Comparison of ENCODE assay signal across 8 cellular contexts in genomic region chr3:133574260-133574881, GRCh38. TPM values are rescaled to one million over a fixed set of nuclear protein-coding genes. Genes with fewer than 3 reads are reported as not detected.
A peak's percentile ranks its signal among the peaks of the same experiment; 100 is the strongest.
DNase-seq lines count a peak whose midpoint lies in the region; ATAC-seq and TF ChIP-seq lines count a peak whose summit lies in the region.

No MANE protein-coding gene starts in this region.

- no peak overlapping the region for H2AFZ ChIP-seq in PC-9

- H4K20me1 ChIP-seq in PC-9 (ENCODE audit: insufficient read depth), result peaks cover 30% of the 10 kb centered on the region

- H3K27ac Mint-ChIP-seq in HFFc6, result peak overlapping the region; percentile 84
- H3K27ac Mint-ChIP-seq in activated naive CD8-positive, alpha-beta T cell treated with anti-CD3 and anti-CD28 coated beads for 36 hours, result peak overlapping the region; percentile 94

- H3K27me3 Mint-ChIP-seq in HFFc6 (ENCODE audit: insufficient read depth), result peaks cover 2% of the 10 kb centered on the region
- H3K27me3 Mint-ChIP-seq in activated naive CD8-positive, alpha-beta T cell treated with anti-CD3 and anti-CD28 coated beads for 36 hours, result no peaks in the 10 kb centered on the region

- BruUV-seq in PC-9 (replicated peaks; lab: Mats Ljungman, UMichigan), result no TSS peak

- H3K9me3 ChIP-seq in PC-9 (ENCODE audit: insufficient read depth, low read depth), result no peaks in the 10 kb centered on the region

- no peaks in the 10 kb centered on the region for H3K9me3 Mint-ChIP-seq in HFFc6
- no peaks in the 10 kb centered on the region for H3K9me3 Mint-ChIP-seq in activated naive CD8-positive, alpha-beta T cell treated with anti-CD3 and anti-CD28 coated beads for 36 hours

- POLR2A ChIA-PET in GM10248 (lab: Yijun Ruan, JAX) (interaction anchor here (0.5 to 2.3 kb wide), 4 partner anchors 10 to 105 kb away, joined by 3 to 12 read pairs (median 3); no protein-coding TSS in a partner anchor), PC-9 (lab: Charles Lee; ENCODE audit: unreplicated experiment) (interaction anchor here (0.6 to 1.2 kb wide), 4 partner anchors 21 to 121 kb away, joined by 3 to 7 read pairs (median 6); no protein-coding TSS in a partner anchor)

- peak overlapping the region; percentile 97 for H3K4me3 ChIP-seq in PC-9

- peak; percentile 13 for TF ChIP-seq CTCF in GM10248 (IDR thresholded peaks at IDR 0.05; ENCODE audit: control extremely low read depth, extremely low read depth, low read depth, missing control alignments)
- peak; percentile 28; the same call in 1 of the 2 replicates for TF ChIP-seq CTCF in HFFc6 (IDR thresholded peaks at IDR 0.05)
- TF ChIP-seq CTCF in PC-9 (conservative IDR thresholded peaks at IDR 0.05), result no peak

- H3F3A ChIP-seq in PC-9 (ENCODE audit: insufficient read depth, low read depth), result peaks cover 44% of the 10 kb centered on the region

- intact Hi-C loops in PC-9 (cut with micrococcal nuclease; ENCODE audit: unreplicated experiment), result loop anchor here (1.0 to 10.0 kb wide), 9 partner anchors 16 to 1440 kb away; partner anchors contain the start of genes ANAPC13, CEP63 and SRPRB
- intact Hi-C loops in left cardiac atrium (cut with DNase I), result loop anchor here in 1 of 2 donors (5.0 kb wide), 1 partner anchor 852 kb away; the partner anchor contains the start of gene NPHP3

- peaks cover 64% of the 10 kb centered on the region for H3K4me1 ChIP-seq in PC-9 (replicated peaks; ENCODE audit: insufficient read depth)

- peak overlapping the region; percentile 81 for H3K4me2 ChIP-seq in PC-9

- H3K4me3 Mint-ChIP-seq in HFFc6, result peak overlapping the region; percentile 95
- peak overlapping the region; percentile 94 for H3K4me3 Mint-ChIP-seq in activated naive CD8-positive, alpha-beta T cell treated with anti-CD3 and anti-CD28 coated beads for 36 hours

- peaks cover 37% of the 10 kb centered on the region for H3K36me3 ChIP-seq in PC-9 (ENCODE audit: low read depth)

- no peaks in the 10 kb centered on the region for H3K9me2 ChIP-seq in PC-9 (ENCODE audit: insufficient read depth)

- DNase-seq in GM10248 (ENCODE audit: extremely low spot score) (peak; percentile 68), HFFc6 (peak; percentile 64), PC-9 (peak; percentile 54 to 73), left cardiac atrium (peak; percentile 90), retina (peak; percentile 77), GDM1 (lab: John Stamatoyannopoulos, UW) (no peak), hippocampal formation (lab: John Stamatoyannopoulos, UW) (no peak)
- DNase-seq in activated naive CD8-positive, alpha-beta T cell treated with anti-CD3 and anti-CD28 coated beads for 36 hours, result peak; percentile 84

- peaks cover 77% of the 10 kb centered on the region for H3K4me1 Mint-ChIP-seq in HFFc6 (ENCODE audit: low read depth)
- peaks cover 68% of the 10 kb centered on the region for H3K4me1 Mint-ChIP-seq in activated naive CD8-positive, alpha-beta T cell treated with anti-CD3 and anti-CD28 coated beads for 36 hours

- H3K27ac ChIP-seq in PC-9, result peak overlapping the region; percentile 72

- peaks cover 52% of the 10 kb centered on the region for H3K79me2 ChIP-seq in PC-9 (ENCODE audit: low read depth)

- CTCF ChIA-PET in GM10248 (lab: Yijun Ruan, JAX) (interaction anchor here (0.9 to 3.9 kb wide), 9 partner anchors 11 to 133 kb away, joined by 3 to 19 read pairs (median 4); no protein-coding TSS in a partner anchor), PC-9 (lab: Charles Lee) (interaction anchor here (0.7 to 0.9 kb wide), 2 partner anchors 27 to 85 kb away, joined by 3 to 4 read pairs; no protein-coding TSS in a partner anchor)

- peaks cover 37% of the 10 kb centered on the region for H3K36me3 Mint-ChIP-seq in HFFc6 (ENCODE audit: low read depth)
- H3K36me3 Mint-ChIP-seq in activated naive CD8-positive, alpha-beta T cell treated with anti-CD3 and anti-CD28 coated beads for 36 hours, result peaks cover 46% of the 10 kb centered on the region

- H3K27me3 ChIP-seq in PC-9 (ENCODE audit: insufficient read depth, low read depth), result no peaks in the 10 kb centered on the region

- ATAC-seq in left cardiac atrium, result peak; percentile 27 to 57

RNA-seq across cellular contexts. Expression of gene CDV3, which starts 0.9 kb away (rescaled TPM):
- total RNA-seq in HFFc6 (2021; fragmentation: NEBNext Ultra II Directional; extraction: Animal tissue kit (Norgen Biotek cat#: 25700)), result 100 to 1,000 TPM; 163 to 208 (median 184) TPM
- total RNA-seq in PC-9 (2021) (178 and 193 TPM in 2 replicates), left cardiac atrium (100 to 1,000 TPM; 117 to 157 TPM)
- 100 to 1,000 TPM; 268 to 269 TPM for total RNA-seq in activated naive CD8-positive, alpha-beta T cell treated with anti-CD3 and anti-CD28 coated beads for 36 hours

Comparison
In these comparisons a context has a peak if more than half of its experiments do, and no peak if none do; other contexts are left out.
1. DNase-seq: peak in GM10248 (single experiment), HFFc6 (single experiment), PC-9 (2 of 2), activated naive CD8-positive, alpha-beta T cell treated with anti-CD3 and anti-CD28 coated beads for 36 hours (single experiment), left cardiac atrium (single experiment) and retina (single experiment); none in GDM1 (single experiment) and hippocampal formation (0 of 2).